ENCODE assay signal across 22 cellular contexts in genomic region chr6:157432231-157432630, GRCh38. TPM values are rescaled to one million over a fixed set of nuclear protein-coding genes. Genes with fewer than 3 reads are reported as not detected.
A peak's percentile ranks its signal among the peaks of the same experiment; 100 is the strongest.
DNase-seq lines count a peak whose midpoint lies in the region; ATAC-seq, FAIRE-seq and TF ChIP-seq lines count a peak whose summit lies in the region.
"Had no signal": no experiment of that assay in that cellular context is flagged by ENCODE, and none has a peak within 500 bp of the region (broad histone marks: within the 10 kb centered on the region; RNA-seq: fewer than 3 reads in every experiment).

No MANE protein-coding gene starts in this region.

- no peak for FAIRE-seq in keratinocyte (lab: Jason Lieb, UNC)

- dilution Hi-C loops in keratinocyte (cut with MboI; ENCODE audit: extremely low pct_ligation_motif_present, low sequenced_read_pairs), result no loop called here

- no peak overlapping the region for H2AFZ ChIP-seq in keratinocyte (ENCODE audit: control insufficient read depth, low read length)

- H3K4me3 ChIP-seq in right cardiac atrium (ENCODE audit: low read length), result no peak overlapping the region
- H3K4me3 ChIP-seq in keratinocyte (ENCODE audit: control insufficient read depth in 2 of 3, extremely low read depth in 1 of 3, insufficient read depth in 2 of 3, low read depth in 1 of 3, low read length in 3 of 3), result no peak overlapping the region
- H3K4me3 ChIP-seq in gastrocnemius medialis, result no peak overlapping the region
- H3K4me3 ChIP-seq: cardiac muscle cell, coronary artery, mucosa of descending colon, spleen, transverse colon had no signal

- H4K20me1 ChIP-seq in keratinocyte (ENCODE audit: control insufficient read depth, extremely low read depth, insufficient read depth, low read length), result peaks cover 2% of the 10 kb centered on the region

- TF ChIP-seq POLR2A in gastrocnemius medialis (IDR thresholded peaks at IDR 0.05), result no peak

- H3K4me1 ChIP-seq in right cardiac atrium (ENCODE audit: control insufficient read depth, insufficient read depth, low read length) (peaks cover 28% of the 10 kb centered on the region), keratinocyte (ENCODE audit: control insufficient read depth, extremely low read depth, insufficient read depth, low read length) (peaks cover 28% of the 10 kb centered on the region), gastrocnemius medialis (peaks cover 24 to 51% of the 10 kb centered on the region in 2 donors)

- intact Hi-C loops in cardiac septum (cut with DNase I), result loop anchor here (5.0 kb wide), 2 partner anchors 50 to 105 kb away; partner anchors contain the start of gene ZDHHC14
- intact Hi-C loops in right cardiac atrium (cut with DNase I), result loop anchor here in 2 of 4 donors (5.0 to 10.0 kb wide), 2 partner anchors 47 to 105 kb away; partner anchors contain the start of gene ZDHHC14 (in 1 of the 2)
- intact Hi-C loops in gastrocnemius medialis (cut with DNase I; ENCODE audit: low total_unique reads), result loop anchor here (5.0 kb wide), 2 partner anchors 50 to 115 kb away; partner anchors contain the start of gene ZDHHC14

- H3K36me3 ChIP-seq in keratinocyte (ENCODE audit: control insufficient read depth in 2 of 2, extremely low read depth in 1 of 2, insufficient read depth in 2 of 2, low read length in 2 of 2) (no peaks in the 10 kb centered on the region), gastrocnemius medialis (no peaks in the 10 kb centered on the region)
- H3K36me3 ChIP-seq: cardiac muscle cell, spleen, transverse colon had no signal

- H3K27me3 ChIP-seq in right cardiac atrium (ENCODE audit: control insufficient read depth, insufficient read depth), result no peaks in the 10 kb centered on the region
- H3K27me3 ChIP-seq in keratinocyte (ENCODE audit: control insufficient read depth, extremely low read depth, insufficient read depth, low read length), result peaks cover 3% of the 10 kb centered on the region
- H3K27me3 ChIP-seq in gastrocnemius medialis, result no peaks in the 10 kb centered on the region
- H3K27me3 ChIP-seq: cardiac muscle cell, spleen, transverse colon had no signal

- peak overlapping the region; percentile 51 for H3K4me2 ChIP-seq in keratinocyte (ENCODE audit: control insufficient read depth, extremely low read depth, insufficient read depth, low read depth, low read length)

- H3K9ac ChIP-seq in keratinocyte (ENCODE audit: control insufficient read depth, extremely low read depth, insufficient read depth, low read length), result no peak overlapping the region

- ATAC-seq in right cardiac atrium (no peak), gastrocnemius medialis (no peak), HG03175 (IDR thresholded peaks at IDR 0.05; ENCODE audit: unreplicated experiment) (no peak)
- ATAC-seq: activated naive CD4-positive, alpha-beta T cell treated with anti-CD3 and anti-CD28 coated beads, Interleukin-2, amount 50 U/mL, for 72 hours; esophagus mucosa; mucosa of descending colon; natural killer cell treated with Interleukin-12 subunit alpha and Interleukin-12 subunit beta and Interleukin-15 and Interleukin-18, amount 100 ng/mL, for 72 hours had no signal

- TF ChIP-seq CTCF in keratinocyte (optimal IDR thresholded peaks at IDR 0.05 in 1 of 3, IDR thresholded peaks at IDR 0.05 in 1 of 3, conservative IDR thresholded peaks at IDR 0.05 in 1 of 3; ENCODE audit: extremely low read depth in 1 of 3, insufficient read depth in 2 of 3, low read length in 3 of 3) (no peak), gastrocnemius medialis (IDR thresholded peaks at IDR 0.05 in 4 of 5, conservative IDR thresholded peaks at IDR 0.05 in 1 of 5) (no peak)

- 52% methylated on average over 4 of the region's 4 CpGs for WGBS in right cardiac atrium

- H3K9me1 ChIP-seq in keratinocyte (ENCODE audit: control insufficient read depth, extremely low read depth, insufficient read depth, low read length), result peaks cover 2% of the 10 kb centered on the region

- no peaks in the 10 kb centered on the region for H3K9me3 ChIP-seq in right cardiac atrium (ENCODE audit: control insufficient read depth, low read length)
- no peaks in the 10 kb centered on the region for H3K9me3 ChIP-seq in keratinocyte (ENCODE audit: control insufficient read depth, low read depth, low read length)
- no peaks in the 10 kb centered on the region for H3K9me3 ChIP-seq in gastrocnemius medialis
- H3K9me3 ChIP-seq: mucosa of descending colon, spleen, transverse colon had no signal

- no peaks in the 10 kb centered on the region for H3K79me2 ChIP-seq in keratinocyte (ENCODE audit: control insufficient read depth, insufficient read depth, low read length)

- DNase-seq in cardiac septum (ENCODE audit: low spot score) (peak; percentile 39), right cardiac atrium (no peak), keratinocyte (ENCODE audit: low read depth, low spot score) (peak; percentile 19), gastrocnemius medialis (no peak), anterior cingulate cortex (lab: John Stamatoyannopoulos, UW) (no peak)
- DNase-seq in activated naive CD4-positive, alpha-beta T cell treated with Interleukin-2 at 50 U/mL for 16 hours, result no peak
- DNase-seq: activated CD4-positive, alpha-beta T cell treated with anti-CD3 and anti-CD28 coated beads, Interleukin-2, amount 50 U/mL, for 1 hour; foreskin fibroblast; GF-D8; MM.1S; mucosa of descending colon; NCI-H446; SHP77; spleen; transverse colon had no signal

- in situ Hi-C loops in gastrocnemius medialis (cut with MboI; ENCODE audit: low sequenced_read_pairs in 4 of 4), result no loop called here

- H3K27ac ChIP-seq in right cardiac atrium (ENCODE audit: low read length) (no peak overlapping the region), keratinocyte (ENCODE audit: control insufficient read depth, insufficient read depth, low read length) (no peak overlapping the region), gastrocnemius medialis (peak overlapping the region in 3 of 4 donors; percentile 2 to 79 (median 78))
- H3K27ac ChIP-seq: cardiac muscle cell, coronary artery, spleen, transverse colon had no signal

TF ChIP-seq in PFSK-1, 5 proteins besides CTCF, POLR2A, EP300 and RAD21:
- TF ChIP-seq REST (IDR thresholded peaks at IDR 0.05; ENCODE audit: insufficient read depth in 1 of 2, low read depth in 2 of 2, low read length in 2 of 2) (peak in 1 of 2 experiments; percentile 56; a peak in 1 of 4 replicates), POLR2AphosphoS5 (IDR thresholded peaks at IDR 0.05; ENCODE audit: low read depth, low read length) (0 out of 2 replicates have a peak, but pooled peaks have one; percentile 28), FOXP2 (optimal IDR thresholded peaks at IDR 0.05; ENCODE audit: borderline replicate concordance, extremely low read depth, extremely low read length, insufficient read depth) (no peak), TAF1 (IDR thresholded peaks at IDR 0.05; ENCODE audit: borderline replicate concordance, insufficient read depth, low read length) (no peak)

RNA-seq across cellular contexts. Expression of gene ZDHHC14, which starts 51.2 kb away (rescaled TPM):
- 26.1 TPM for total RNA-seq in cardiac septum
- total RNA-seq in right cardiac atrium, result 10 to 100 TPM; 10.6 to 22.1 (median 18.2) TPM
- 20.2 TPM for polyA plus RNA-seq in right cardiac atrium
- 28.5 TPM for polyA plus RNA-seq in PFSK-1 (2012; ENCODE audit: insufficient read length, low read depth)
- 4.9 to 6.7 TPM (median 6.4 TPM) in 3 replicates for polyA plus RNA-seq in keratinocyte
- 1.6 TPM for polyA plus RNA-seq in keratinocyte (2011; ENCODE audit: low read depth)
- 4.3 and 6.5 TPM in 2 replicates for polyA plus RNA-seq in keratinocyte (2011; cell fraction: cytosol; rRNA removed)
- polyA plus RNA-seq in keratinocyte (2011; cell fraction: nucleus; rRNA removed), result 10.8 and 11.4 TPM in 2 replicates
- 4.2 and 7.0 TPM in 2 replicates for polyA plus RNA-seq in keratinocyte (2012; ENCODE audit: low replicate concordance)
- 2.9 to 5.5 TPM (median 3.6 TPM) in 3 replicates for polyA minus RNA-seq in keratinocyte
- polyA minus RNA-seq in keratinocyte (2011; cell fraction: cytosol; rRNA and poly(A)+ RNA removed), result 5.0 TPM
- polyA minus RNA-seq in keratinocyte (2011; cell fraction: nucleus; rRNA and poly(A)+ RNA removed), result 5.8 and 9.5 TPM in 2 replicates
- 1 to 10 TPM; 3.7 to 7.7 (median 5.9) TPM for total RNA-seq in gastrocnemius medialis

Comparison
In these comparisons a context has a peak if more than half of its experiments do, and no peak if none do; other contexts are left out.
1. DNase-seq: peak in cardiac septum (single experiment) and keratinocyte (single experiment); none in right cardiac atrium (0 of 3), gastrocnemius medialis (0 of 2), activated naive CD4-positive, alpha-beta T cell treated with Interleukin-2 at 50 U/mL for 16 hours (single experiment) and anterior cingulate cortex (0 of 58).
2. H3K27ac ChIP-seq: peak in gastrocnemius medialis (3 of 4); none in right cardiac atrium (single experiment) and keratinocyte (single experiment).